ENCODE assay signal across 17 cellular contexts in the genomic region with DNA sequence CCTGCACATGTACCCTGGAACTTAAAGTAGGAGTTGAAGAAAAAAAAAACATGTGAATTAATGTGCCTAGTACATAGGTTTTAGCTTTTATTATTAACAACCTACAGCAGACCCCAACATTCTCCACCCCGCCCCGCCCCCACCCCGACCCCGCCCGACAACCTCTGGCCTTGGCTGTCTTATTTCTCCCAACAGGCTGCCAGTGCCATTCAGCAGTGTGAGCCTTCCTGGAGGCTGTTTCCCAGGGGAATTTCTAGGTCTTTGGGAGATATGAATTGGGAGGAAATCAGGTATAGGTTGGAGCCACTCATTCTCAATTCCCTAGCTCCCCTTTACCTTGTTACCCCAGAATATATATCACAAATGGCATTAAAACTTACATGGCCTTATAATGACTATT. TPM values are rescaled to one million over a fixed set of nuclear protein-coding genes. Genes with fewer than 3 reads are reported as not detected.
A peak's percentile ranks its signal among the peaks of the same experiment; 100 is the strongest.
DNase-seq lines count a peak whose midpoint lies in the region; ATAC-seq and TF ChIP-seq lines count a peak whose summit lies in the region.
"Had no signal": no experiment of that assay in that cellular context is flagged by ENCODE, and none has a peak within 500 bp of the region (broad histone marks: within the 10 kb centered on the region; RNA-seq: fewer than 3 reads in every experiment).

No MANE protein-coding gene starts in this region.

- no peak for ATAC-seq in Right ventricle myocardium inferior
- ATAC-seq in heart right ventricle: peak in 3 of 8 donors; percentile 39 to 56 (median 56)
- no peak for ATAC-seq in GM21528 (IDR thresholded peaks at IDR 0.05; ENCODE audit: low FRiP score, unreplicated experiment)
- ATAC-seq in lower lobe of right lung: no peak
- ATAC-seq: GM23338, HCT116 had no signal

- H3K4me1 ChIP-seq in cardiac muscle cell (ENCODE audit: low read depth) (peaks cover 47% of the 10 kb centered on the region), heart right ventricle (peaks cover 0 to 23% (median 0%) of the 10 kb centered on the region in 9 donors), right atrium auricular region (peaks cover 0 to 4% of the 10 kb centered on the region in 2 donors), lower lobe of right lung (no peaks in the 10 kb centered on the region)

- H3K9me3 ChIP-seq in cardiac muscle cell (ENCODE audit: low read depth) (no peaks in the 10 kb centered on the region), heart right ventricle (peaks cover 0 to 6% (median 0%) of the 10 kb centered on the region in 11 donors), right atrium auricular region (no peaks in the 10 kb centered on the region), lower lobe of right lung (no peaks in the 10 kb centered on the region)

- intact Hi-C loops in Right ventricle myocardium inferior (cut with DNase I) (no loop called here), heart right ventricle (cut with DNase I) (no loop called here), lower lobe of right lung (cut with DNase I) (no loop called here)

- TF ChIP-seq CTCF in cardiac muscle cell (IDR thresholded peaks at IDR 0.05; ENCODE audit: low read depth, low read length) (no peak), heart right ventricle (IDR thresholded peaks at IDR 0.05) (no peak), right atrium auricular region (IDR thresholded peaks at IDR 0.05) (no peak), GM20000 (IDR thresholded peaks at IDR 0.05; ENCODE audit: extremely low read depth, missing control alignments) (no peak), lower lobe of right lung (IDR thresholded peaks at IDR 0.05) (no peak)

- H3K36me3 ChIP-seq in cardiac muscle cell: no peaks in the 10 kb centered on the region
- no peaks in the 10 kb centered on the region for H3K36me3 ChIP-seq in heart right ventricle
- H3K36me3 ChIP-seq in right atrium auricular region: no peaks in the 10 kb centered on the region
- H3K36me3 ChIP-seq in lower lobe of right lung: no peaks in the 10 kb centered on the region

- H3K4me3 ChIP-seq in cardiac muscle cell (peak overlapping the region; percentile 8), heart right ventricle (no peak overlapping the region), right atrium auricular region (no peak overlapping the region), lower lobe of right lung (no peak overlapping the region)
- H3K4me3 ChIP-seq: GM23338 had no signal

- H3K27ac ChIP-seq in cardiac muscle cell (peak overlapping the region; percentile 92), heart right ventricle (peak overlapping the region in 6 of 10 donors; percentile 9 to 65 (median 27)), right atrium auricular region (peak overlapping the region; percentile 28 to 74), lower lobe of right lung (no peak overlapping the region)

- WGBS in heart right ventricle, 2 donors: 63 to 67% methylated on average over 5 of the region's 5 CpGs

- H3K27me3 ChIP-seq in cardiac muscle cell (no peaks in the 10 kb centered on the region), heart right ventricle (no peaks in the 10 kb centered on the region), right atrium auricular region (no peaks in the 10 kb centered on the region), lower lobe of right lung (ENCODE audit: low read depth) (no peaks in the 10 kb centered on the region)

- DNase-seq in cardiac muscle cell (ENCODE audit: low read depth in 1 of 2, low spot score in 1 of 2) (no peak), Right ventricle myocardium inferior (ENCODE audit: missing footprints) (no peak), heart right ventricle (no peak), right atrium auricular region (ENCODE audit: low spot score) (no peak), GM20000 (ENCODE audit: low spot score) (no peak), lower lobe of right lung (no peak)
- DNase-seq: C1 segment of cervical spinal cord; Calu3; CD4-positive, alpha-beta memory T cell; COR-L47; DMS53; DMS79 treated with DMSO at 0.1 percent for 48 hours; GF-D8; H9 had no signal

RNA-seq across cellular contexts. Expression of a gene that starts 8.3 kb away (rescaled TPM):
- total RNA-seq in cardiac muscle cell (113 and 121 TPM in 2 replicates), Right ventricle myocardium inferior (191 TPM), heart right ventricle (100 to 1,000 TPM in 7 of 10 donors, 10 to 100 TPM in 3; 78.4 to 257 (median 121) TPM), right atrium auricular region (100 to 1,000 TPM; 117 to 217 TPM), lower lobe of right lung (13.5 TPM)
- polyA plus RNA-seq in cardiac muscle cell (210 and 353 TPM in 2 replicates), heart right ventricle (10 to 100 TPM; 76.4 to 93.9 TPM)
